15 cellular contexts compared by ENCODE assay signal in genomic region chr2:64551851-64552250, GRCh38.
"Had no signal": no experiment of that assay in that cellular context is flagged by ENCODE, and none has a peak within 500 bp of the region (broad histone marks: within the 10 kb centered on the region; RNA-seq: fewer than 3 reads in every experiment).

No MANE protein-coding gene starts in this region.

- H3K27ac Mint-ChIP-seq: stimulated activated naive CD8-positive, alpha-beta T cell treated with anti-CD3 and anti-CD28 coated beads, Interleukin-15, Interleukin-2, amounts not matched to agents 100 ng/mL and 50 ng/mL, for 24 hours had no signal

- H3K4me3 Mint-ChIP-seq: naive thymus-derived CD4-positive, alpha-beta T cell; neural crest cell; stimulated activated naive CD8-positive, alpha-beta T cell treated with anti-CD3 and anti-CD28 coated beads, Interleukin-15, Interleukin-2, amounts not matched to agents 100 ng/mL and 50 ng/mL, for 24 hours had no signal

- DNase-seq: colonic mucosa; dermis blood vessel endothelial cell; foreskin keratinocyte; heart left ventricle; hippocampal formation; left colon; left ventricle myocardium superior; naive thymus-derived CD4-positive, alpha-beta T cell; small intestine; stimulated activated CD4-positive, alpha-beta T cell treated with anti-CD3 and anti-CD28 coated beads, Interleukin-12 subunit alpha, Interleukin-12 subunit beta, amount 100 ng/mL, for 4 hours; tibial artery; upper lobe of left lung; uterus had no signal

- H3K27me3 Mint-ChIP-seq: naive thymus-derived CD4-positive, alpha-beta T cell; stimulated activated naive CD8-positive, alpha-beta T cell treated with anti-CD3 and anti-CD28 coated beads, Interleukin-15, Interleukin-2, amounts not matched to agents 100 ng/mL and 50 ng/mL, for 24 hours had no signal

- ATAC-seq: foreskin keratinocyte; heart left ventricle; left colon; left ventricle myocardium superior; naive thymus-derived CD4-positive, alpha-beta T cell had no signal

- H3K9me3 Mint-ChIP-seq: stimulated activated naive CD8-positive, alpha-beta T cell treated with anti-CD3 and anti-CD28 coated beads, Interleukin-15, Interleukin-2, amounts not matched to agents 100 ng/mL and 50 ng/mL, for 24 hours had no signal
